23 cellular contexts compared by ENCODE assay signal in genomic region chr1:30638811-30639210, GRCh38.
"Had no signal": no experiment of that assay in that cellular context is flagged by ENCODE, and none has a peak within 500 bp of the region (broad histone marks: within the 10 kb centered on the region; RNA-seq: fewer than 3 reads in every experiment).

No MANE protein-coding gene starts in this region.

- H3K27ac Mint-ChIP-seq: natural killer cell; stimulated activated naive CD8-positive, alpha-beta T cell treated with anti-CD3 and anti-CD28 coated beads, Interleukin-15, amount 100 ng/mL, for 72 hours had no signal

- ATAC-seq: foreskin keratinocyte; gastroesophageal sphincter; natural killer cell; psoas muscle; right lobe of liver; stimulated activated naive CD8-positive, alpha-beta T cell treated with anti-CD3 and anti-CD28 coated beads, Interleukin-15, amount 100 ng/mL, for 72 hours had no signal

- H3K9me3 ChIP-seq: esophagus muscularis mucosa, gastroesophageal sphincter, ovary, psoas muscle, right lobe of liver, suprapubic skin, transverse colon, vagina had no signal

- H3K4me1 ChIP-seq: foreskin keratinocyte, psoas muscle, right lobe of liver, suprapubic skin, vagina had no signal

- H3K27ac ChIP-seq: dorsolateral prefrontal cortex, esophagus muscularis mucosa, foreskin keratinocyte, gastroesophageal sphincter, ovary, psoas muscle, right lobe of liver, suprapubic skin, transverse colon, vagina had no signal

- H3K36me3 ChIP-seq: esophagus muscularis mucosa, gastroesophageal sphincter, ovary, right lobe of liver, suprapubic skin, transverse colon, vagina had no signal

- H3K4me1 Mint-ChIP-seq: natural killer cell; stimulated activated naive CD8-positive, alpha-beta T cell treated with anti-CD3 and anti-CD28 coated beads, Interleukin-15, amount 100 ng/mL, for 72 hours had no signal

- H3K9me3 Mint-ChIP-seq: natural killer cell; stimulated activated naive CD8-positive, alpha-beta T cell treated with anti-CD3 and anti-CD28 coated beads, Interleukin-15, amount 100 ng/mL, for 72 hours had no signal

- H3K36me3 Mint-ChIP-seq: natural killer cell had no signal

- H3K4me3 Mint-ChIP-seq: natural killer cell; stimulated activated naive CD8-positive, alpha-beta T cell treated with anti-CD3 and anti-CD28 coated beads, Interleukin-15, amount 100 ng/mL, for 72 hours had no signal

- H3K4me3 ChIP-seq: dorsolateral prefrontal cortex, esophagus muscularis mucosa, gastroesophageal sphincter, ovary, psoas muscle, right lobe of liver, smooth muscle cell, suprapubic skin, transverse colon, vagina had no signal

- H3K27me3 ChIP-seq: foreskin keratinocyte, ovary, right lobe of liver, vagina had no signal

- DNase-seq: cerebellar nuclear complex; dorsolateral prefrontal cortex; effector CD4-positive, alpha-beta T cell; foreskin keratinocyte; glutamatergic neuron; mammary epithelial cell; natural killer cell; occipital lobe; ovary; psoas muscle; stimulated activated CD4-positive, alpha-beta T cell treated with anti-CD3 and anti-CD28 coated beads, Interleukin-12 subunit alpha, Interleukin-12 subunit beta, amount 100 ng/mL, for 4 hours; stimulated activated CD4-positive, alpha-beta T cell treated with anti-CD3 and anti-CD28 coated beads, Interleukin-1b, Interleukin-23, amount 100 ng/mL, for 48 hours; stimulated activated CD4-positive, alpha-beta T cell treated with anti-CD3 and anti-CD28 coated beads, Interleukin-4, amount 100 ng/mL, for 1 hour; stimulated activated CD8-positive, alpha-beta memory T cell treated with anti-CD3 and anti-CD28 coated beads, Interleukin-4, amount 100 ng/mL, for 48 hours; stimulated activated naive CD4-positive, alpha-beta T cell; stimulated activated naive CD8-positive, alpha-beta T cell treated with anti-CD3 and anti-CD28 coated beads, Interleukin-15, amount 100 ng/mL, for 72 hours; transverse colon had no signal
